Comparison of ENCODE assay signal across 8 cellular contexts in the genomic region with DNA sequence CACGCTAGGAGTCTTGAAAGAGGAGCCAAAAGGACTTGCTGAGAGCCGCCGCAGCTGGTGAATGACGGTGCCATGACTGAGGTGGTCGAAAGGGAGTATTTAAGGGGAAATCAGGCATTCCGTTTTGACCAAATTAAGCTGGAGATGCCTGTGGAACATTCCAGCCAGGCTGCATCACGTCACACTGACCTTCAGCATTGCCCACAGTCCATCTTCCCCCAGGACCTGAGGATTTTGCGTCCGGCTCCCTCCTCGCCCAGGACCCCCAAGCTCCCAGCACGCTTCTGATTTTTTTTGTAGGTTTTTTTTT. TPM values are rescaled to one million over a fixed set of nuclear protein-coding genes. Genes with fewer than 3 reads are reported as not detected.
DNase-seq lines count a peak whose midpoint lies in the region; ATAC-seq, FAIRE-seq and TF ChIP-seq lines count a peak whose summit lies in the region.

No MANE protein-coding gene starts in this region.

- no peaks in the 10 kb centered on the region for H3K27me3 Mint-ChIP-seq in activated naive CD8-positive, alpha-beta T cell treated with anti-CD3 and anti-CD28 coated beads for 36 hours
- H3K27me3 Mint-ChIP-seq in stimulated activated naive CD8-positive, alpha-beta T cell treated with anti-CD3 and anti-CD28 coated beads, Interleukin-15, amount 100 ng/mL, for 72 hours, result no peaks in the 10 kb centered on the region

- H3K27me3 ChIP-seq in iPS-15b (ENCODE audit: control insufficient read depth, insufficient read depth, low read length), result no peaks in the 10 kb centered on the region

- no peaks in the 10 kb centered on the region for H3K4me1 ChIP-seq in iPS-15b (ENCODE audit: control insufficient read depth, insufficient read depth, low read length)

- FAIRE-seq in GM12891 (lab: Jason Lieb, UNC) (peak; percentile 61), GM12892 (lab: Jason Lieb, UNC) (no peak)

- no peaks in the 10 kb centered on the region for H3K9me3 ChIP-seq in iPS-15b (ENCODE audit: control insufficient read depth, insufficient read depth, low read length)

- ATAC-seq in stimulated activated naive CD8-positive, alpha-beta T cell treated with anti-CD3 and anti-CD28 coated beads, Interleukin-15, amount 100 ng/mL, for 72 hours, result no peak
- ATAC-seq in GM18511 (IDR thresholded peaks at IDR 0.05; ENCODE audit: unreplicated experiment) (no peak), GM18520 (IDR thresholded peaks at IDR 0.05; ENCODE audit: unreplicated experiment) (no peak)

- peak overlapping the region; percentile 81 for H3K4me3 Mint-ChIP-seq in activated naive CD8-positive, alpha-beta T cell treated with anti-CD3 and anti-CD28 coated beads for 36 hours
- peak overlapping the region; percentile 82 to 94 for H3K4me3 Mint-ChIP-seq in stimulated activated naive CD8-positive, alpha-beta T cell treated with anti-CD3 and anti-CD28 coated beads, Interleukin-15, amount 100 ng/mL, for 72 hours

- no peaks in the 10 kb centered on the region for H3K9me3 Mint-ChIP-seq in activated naive CD8-positive, alpha-beta T cell treated with anti-CD3 and anti-CD28 coated beads for 36 hours
- no peaks in the 10 kb centered on the region for H3K9me3 Mint-ChIP-seq in stimulated activated naive CD8-positive, alpha-beta T cell treated with anti-CD3 and anti-CD28 coated beads, Interleukin-15, amount 100 ng/mL, for 72 hours

- DNase-seq in GM12891 (ENCODE audit: insufficient read length, low spot score), result no peak
- DNase-seq in activated naive CD8-positive, alpha-beta T cell treated with anti-CD3 and anti-CD28 coated beads for 36 hours, result no peak
- no peak for DNase-seq in stimulated activated naive CD8-positive, alpha-beta T cell treated with anti-CD3 and anti-CD28 coated beads, Interleukin-15, amount 100 ng/mL, for 72 hours
- DNase-seq in A172 (ENCODE audit: low spot score), result no peak
- DNase-seq in GM12892 (ENCODE audit: insufficient read length), result no peak

- no peak for TF ChIP-seq POLR2A in GM12891 (IDR thresholded peaks at IDR 0.05; ENCODE audit: low read depth, low read length)
- no peak for TF ChIP-seq POLR2A in GM12892 (IDR thresholded peaks at IDR 0.05; ENCODE audit: low read depth, low read length)

- H3K27ac Mint-ChIP-seq in activated naive CD8-positive, alpha-beta T cell treated with anti-CD3 and anti-CD28 coated beads for 36 hours, result peak overlapping the region; percentile 90
- peak overlapping the region; percentile 94 to 97 for H3K27ac Mint-ChIP-seq in stimulated activated naive CD8-positive, alpha-beta T cell treated with anti-CD3 and anti-CD28 coated beads, Interleukin-15, amount 100 ng/mL, for 72 hours

- H3K4me3 ChIP-seq in iPS-15b (ENCODE audit: low read depth, low read length), result no peak overlapping the region

- H3K36me3 ChIP-seq in iPS-15b (ENCODE audit: control insufficient read depth, insufficient read depth, low read length), result peaks cover 16% of the 10 kb centered on the region

- peak overlapping the region; percentile 37 for H3K9ac ChIP-seq in iPS-15b (ENCODE audit: low read depth, low read length)

- H3K4me1 Mint-ChIP-seq in activated naive CD8-positive, alpha-beta T cell treated with anti-CD3 and anti-CD28 coated beads for 36 hours, result peaks cover 20% of the 10 kb centered on the region
- H3K4me1 Mint-ChIP-seq in stimulated activated naive CD8-positive, alpha-beta T cell treated with anti-CD3 and anti-CD28 coated beads, Interleukin-15, amount 100 ng/mL, for 72 hours, result peaks cover 30% of the 10 kb centered on the region

- H3K36me3 Mint-ChIP-seq in activated naive CD8-positive, alpha-beta T cell treated with anti-CD3 and anti-CD28 coated beads for 36 hours, result no peaks in the 10 kb centered on the region

TF ChIP-seq in GM12891, 5 proteins besides CTCF, POLR2A, EP300 and RAD21:
- no peak for TF ChIP-seq TAF1 (IDR thresholded peaks at IDR 0.05; ENCODE audit: low read depth, low read length)
- no peak for TF ChIP-seq PAX5 (IDR thresholded peaks at IDR 0.05; ENCODE audit: insufficient read depth, low read length, severe bottlenecking)
- TF ChIP-seq SPI1 (IDR thresholded peaks at IDR 0.05; ENCODE audit: low read depth, low read length), result no peak
- TF ChIP-seq POU2F2 (IDR thresholded peaks at IDR 0.05; ENCODE audit: low read depth, low read length), result no peak
- no peak for TF ChIP-seq POLR2AphosphoS5 (IDR thresholded peaks at IDR 0.05; ENCODE audit: low read depth, low read length)

RNA-seq across cellular contexts. Expression of a gene that starts 12.0 kb away (rescaled TPM):
- polyA plus RNA-seq in GM12891 (2012; ENCODE audit: low read depth, missing spikeins), result 21.6 TPM
- total RNA-seq in activated naive CD8-positive, alpha-beta T cell treated with anti-CD3 and anti-CD28 coated beads for 36 hours, result 10 to 100 TPM; 18.2 to 21.7 TPM
- total RNA-seq in A172 (2014; rRNA removed; shearing (Covaris generic)), result 28.7 and 38.5 TPM in 2 replicates
- polyA plus RNA-seq in GM12892 (2012; ENCODE audit: missing spikeins), result 15.6 TPM

RNA-seq across cellular contexts. Expression of a gene that starts 25.8 kb away (rescaled TPM):
- polyA plus RNA-seq in GM12891 (2012; ENCODE audit: low read depth, missing spikeins), result 0.41 TPM
- total RNA-seq in activated naive CD8-positive, alpha-beta T cell treated with anti-CD3 and anti-CD28 coated beads for 36 hours, result 1 to 10 TPM; 1.4 to 1.5 TPM
- total RNA-seq in A172 (2014; rRNA removed; shearing (Covaris generic)), result 0.36 and 0.55 TPM in 2 replicates
- 0.45 TPM for polyA plus RNA-seq in GM12892 (2012; ENCODE audit: missing spikeins)

RNA-seq across cellular contexts. Expression of a gene that starts 30.5 kb away (rescaled TPM):
- 0.12 TPM for polyA plus RNA-seq in GM12891 (2012; ENCODE audit: low read depth, missing spikeins)
- 1 to 10 TPM; 2.2 to 2.8 TPM for total RNA-seq in activated naive CD8-positive, alpha-beta T cell treated with anti-CD3 and anti-CD28 coated beads for 36 hours
- total RNA-seq in A172 (2014; rRNA removed; shearing (Covaris generic)), result not detected in 2 replicates
- not detected for polyA plus RNA-seq in GM12892 (2012; ENCODE audit: missing spikeins)

RNA-seq across cellular contexts. Expression of a gene that starts 35.4 kb away (rescaled TPM):
- polyA plus RNA-seq in GM12891 (2012; ENCODE audit: low read depth, missing spikeins), result 20.6 TPM
- total RNA-seq in activated naive CD8-positive, alpha-beta T cell treated with anti-CD3 and anti-CD28 coated beads for 36 hours, result 10 to 100 TPM; 91.1 to 98.5 TPM
- 38.9 and 55.4 TPM in 2 replicates for total RNA-seq in A172 (2014; rRNA removed; shearing (Covaris generic))
- 11.2 TPM for polyA plus RNA-seq in GM12892 (2012; ENCODE audit: missing spikeins)
